1 cellular context compared by ENCODE assay signal in genomic region chr11:20011294-20011951, GRCh38.
TF ChIP-seq lines count a peak whose summit lies in the region.

No MANE protein-coding gene starts in this region.

TF ChIP-seq in GM23338, 12 proteins besides CTCF, POLR2A, EP300 and RAD21 (continued from another document):
- TF ChIP-seq, protein P1, sequence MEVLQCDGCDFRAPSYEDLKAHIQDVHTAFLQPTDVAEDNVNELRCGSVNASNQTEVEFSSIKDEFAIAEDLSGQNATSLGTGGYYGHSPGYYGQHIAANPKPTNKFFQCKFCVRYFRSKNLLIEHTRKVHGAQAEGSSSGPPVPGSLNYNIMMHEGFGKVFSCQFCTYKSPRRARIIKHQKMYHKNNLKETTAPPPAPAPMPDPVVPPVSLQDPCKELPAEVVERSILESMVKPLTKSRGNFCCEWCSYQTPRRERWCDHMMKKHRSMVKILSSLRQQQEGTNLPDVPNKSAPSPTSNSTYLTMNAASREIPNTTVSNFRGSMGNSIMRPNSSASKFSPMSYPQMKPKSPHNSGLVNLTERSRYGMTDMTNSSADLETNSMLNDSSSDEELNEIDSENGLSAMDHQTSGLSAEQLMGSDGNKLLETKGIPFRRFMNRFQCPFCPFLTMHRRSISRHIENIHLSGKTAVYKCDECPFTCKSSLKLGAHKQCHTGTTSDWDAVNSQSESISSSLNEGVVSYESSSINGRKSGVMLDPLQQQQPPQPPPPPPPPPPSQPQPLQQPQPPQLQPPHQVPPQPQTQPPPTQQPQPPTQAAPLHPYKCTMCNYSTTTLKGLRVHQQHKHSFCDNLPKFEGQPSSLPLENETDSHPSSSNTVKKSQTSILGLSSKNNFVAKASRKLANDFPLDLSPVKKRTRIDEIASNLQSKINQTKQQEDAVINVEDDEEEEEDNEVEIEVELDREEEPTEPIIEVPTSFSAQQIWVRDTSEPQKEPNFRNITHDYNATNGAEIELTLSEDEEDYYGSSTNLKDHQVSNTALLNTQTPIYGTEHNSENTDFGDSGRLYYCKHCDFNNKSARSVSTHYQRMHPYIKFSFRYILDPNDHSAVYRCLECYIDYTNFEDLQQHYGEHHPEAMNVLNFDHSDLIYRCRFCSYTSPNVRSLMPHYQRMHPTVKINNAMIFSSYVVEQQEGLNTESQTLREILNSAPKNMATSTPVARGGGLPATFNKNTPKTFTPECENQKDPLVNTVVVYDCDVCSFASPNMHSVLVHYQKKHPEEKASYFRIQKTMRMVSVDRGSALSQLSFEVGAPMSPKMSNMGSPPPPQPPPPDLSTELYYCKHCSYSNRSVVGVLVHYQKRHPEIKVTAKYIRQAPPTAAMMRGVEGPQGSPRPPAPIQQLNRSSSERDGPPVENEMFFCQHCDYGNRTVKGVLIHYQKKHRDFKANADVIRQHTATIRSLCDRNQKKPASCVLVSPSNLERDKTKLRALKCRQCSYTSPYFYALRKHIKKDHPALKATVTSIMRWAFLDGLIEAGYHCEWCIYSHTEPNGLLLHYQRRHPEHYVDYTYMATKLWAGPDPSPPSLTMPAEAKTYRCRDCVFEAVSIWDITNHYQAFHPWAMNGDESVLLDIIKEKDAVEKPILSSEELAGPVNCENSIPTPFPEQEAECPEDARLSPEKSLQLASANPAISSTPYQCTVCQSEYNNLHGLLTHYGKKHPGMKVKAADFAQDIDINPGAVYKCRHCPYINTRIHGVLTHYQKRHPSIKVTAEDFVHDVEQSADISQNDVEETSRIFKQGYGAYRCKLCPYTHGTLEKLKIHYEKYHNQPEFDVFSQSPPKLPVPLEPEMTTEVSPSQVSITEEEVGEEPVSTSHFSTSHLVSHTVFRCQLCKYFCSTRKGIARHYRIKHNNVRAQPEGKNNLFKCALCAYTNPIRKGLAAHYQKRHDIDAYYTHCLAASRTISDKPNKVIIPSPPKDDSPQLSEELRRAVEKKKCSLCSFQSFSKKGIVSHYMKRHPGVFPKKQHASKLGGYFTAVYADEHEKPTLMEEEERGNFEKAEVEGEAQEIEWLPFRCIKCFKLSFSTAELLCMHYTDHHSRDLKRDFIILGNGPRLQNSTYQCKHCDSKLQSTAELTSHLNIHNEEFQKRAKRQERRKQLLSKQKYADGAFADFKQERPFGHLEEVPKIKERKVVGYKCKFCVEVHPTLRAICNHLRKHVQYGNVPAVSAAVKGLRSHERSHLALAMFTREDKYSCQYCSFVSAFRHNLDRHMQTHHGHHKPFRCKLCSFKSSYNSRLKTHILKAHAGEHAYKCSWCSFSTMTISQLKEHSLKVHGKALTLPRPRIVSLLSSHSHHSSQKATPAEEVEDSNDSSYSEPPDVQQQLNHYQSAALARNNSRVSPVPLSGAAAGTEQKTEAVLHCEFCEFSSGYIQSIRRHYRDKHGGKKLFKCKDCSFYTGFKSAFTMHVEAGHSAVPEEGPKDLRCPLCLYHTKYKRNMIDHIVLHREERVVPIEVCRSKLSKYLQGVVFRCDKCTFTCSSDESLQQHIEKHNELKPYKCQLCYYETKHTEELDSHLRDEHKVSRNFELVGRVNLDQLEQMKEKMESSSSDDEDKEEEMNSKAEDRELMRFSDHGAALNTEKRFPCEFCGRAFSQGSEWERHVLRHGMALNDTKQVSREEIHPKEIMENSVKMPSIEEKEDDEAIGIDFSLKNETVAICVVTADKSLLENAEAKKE (CRISPR knock-in tag; IDR thresholded peaks at IDR 0.05): no peak
- TF ChIP-seq ZNF114 (CRISPR knock-in tag; IDR thresholded peaks at IDR 0.05) (no peak), ETS1 (IDR thresholded peaks at IDR 0.05) (no peak), STAT1 (IDR thresholded peaks at IDR 0.05; ENCODE audit: unreplicated experiment) (no peak), ZNF331 (CRISPR knock-in tag; IDR thresholded peaks at IDR 0.05; ENCODE audit: low read depth) (no peak), EZH2phosphoT487 (IDR thresholded peaks at IDR 0.05; ENCODE audit: unreplicated experiment) (no peak)
